Comparison of ENCODE assay signal across 22 cellular contexts in the genomic region with DNA sequence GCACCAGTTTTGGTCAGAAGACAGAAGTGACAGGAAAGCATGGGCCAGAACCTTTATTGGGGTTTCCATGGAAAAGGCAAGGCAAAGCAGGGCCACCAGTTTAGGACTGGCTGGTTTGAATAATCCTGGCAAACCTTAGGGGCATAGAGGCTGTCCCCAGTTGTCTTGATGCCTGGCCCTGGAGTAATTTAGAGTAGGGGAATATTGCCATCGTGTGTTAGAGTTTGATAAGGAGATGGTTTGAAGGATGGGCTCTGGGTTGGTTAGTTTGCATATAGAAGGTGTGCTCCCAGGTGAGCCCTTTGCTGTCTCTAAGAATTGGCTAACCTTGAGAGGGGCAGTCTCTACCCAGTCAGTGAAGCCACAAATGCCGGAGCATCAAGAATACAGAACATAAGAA.
DNase-seq lines count a peak whose midpoint lies in the region; ATAC-seq and TF ChIP-seq lines count a peak whose summit lies in the region.
"Had no signal": no experiment of that assay in that cellular context is flagged by ENCODE, and none has a peak within 500 bp of the region (broad histone marks: within the 10 kb centered on the region; RNA-seq: fewer than 3 reads in every experiment).

No MANE protein-coding gene starts in this region.

- no peak overlapping the region for H3K9ac ChIP-seq in MM.1S (ENCODE audit: low read length)
- H3K9ac ChIP-seq: parathyroid adenoma had no signal

- no peaks in the 10 kb centered on the region for H4K20me1 ChIP-seq in MM.1S (ENCODE audit: insufficient read depth, low read length)

- H3K4me2 ChIP-seq in MM.1S (ENCODE audit: low read depth, low read length): no peak overlapping the region
- H3K4me2 ChIP-seq: GM23338 had no signal

- no peak overlapping the region for H2AFZ ChIP-seq in MM.1S (ENCODE audit: low read length)
- H2AFZ ChIP-seq: GM23338, parathyroid adenoma had no signal

- peak; percentile 11; the same call in 1 of the 2 replicates for TF ChIP-seq CTCF in MM.1S (IDR thresholded peaks at IDR 0.05; ENCODE audit: low read length)
- no peak for TF ChIP-seq CTCF in choroid plexus epithelial cell (conservative IDR thresholded peaks at IDR 0.05; ENCODE audit: low read depth, low read length)
- TF ChIP-seq CTCF in CD14-positive monocyte (IDR thresholded peaks at IDR 0.05): no peak

- H3K4me1 Mint-ChIP-seq in CD14-positive monocyte: no peaks in the 10 kb centered on the region
- H3K4me1 Mint-ChIP-seq: T-helper 17 cell had no signal

- H3K36me3 Mint-ChIP-seq in CD14-positive monocyte: no peaks in the 10 kb centered on the region

- CTCF ChIA-PET in HEK293T (lab: Yijun Ruan, JAX): no interaction called here

- no peaks in the 10 kb centered on the region for H3F3A ChIP-seq in MM.1S (ENCODE audit: insufficient read depth, low read length)

- POLR2A ChIA-PET in HEK293T (lab: Yijun Ruan, JAX): no interaction called here

- peaks cover 0 to 8% (median 3%) of the 10 kb centered on the region in 3 donors for H3K27me3 Mint-ChIP-seq in CD14-positive monocyte (ENCODE audit: low read depth in 3 of 3)

- H3K27me3 ChIP-seq in MM.1S (replicated peaks; ENCODE audit: insufficient read depth, low read length): no peaks in the 10 kb centered on the region
- H3K27me3 ChIP-seq: upper lobe of left lung had no signal

- H3K4me3 Mint-ChIP-seq in CD14-positive monocyte: no peak overlapping the region
- H3K4me3 Mint-ChIP-seq: activated T-cell treated with anti-CD3 and anti-CD28 coated beads, Interleukin-2, amount 50 U/mL, for 24 hours; GM23338; stimulated activated naive CD8-positive, alpha-beta T cell treated with anti-CD3 and anti-CD28 coated beads, Interleukin-15, Interleukin-2, amounts not matched to agents 100 ng/mL and 50 ng/mL, for 24 hours; T-helper 17 cell had no signal

- H3K27ac Mint-ChIP-seq in CD14-positive monocyte: no peak overlapping the region
- H3K27ac Mint-ChIP-seq: activated T-cell treated with anti-CD3 and anti-CD28 coated beads, Interleukin-2, amount 50 U/mL, for 24 hours; GM23338; stimulated activated naive CD8-positive, alpha-beta T cell treated with anti-CD3 and anti-CD28 coated beads, Interleukin-15, Interleukin-2, amounts not matched to agents 100 ng/mL and 50 ng/mL, for 24 hours; T-helper 17 cell had no signal

- H3K27ac ChIP-seq in MM.1S (ENCODE audit: low read length): no peak overlapping the region
- H3K27ac ChIP-seq: lower lobe of right lung, parathyroid adenoma, SK-N-MC, upper lobe of left lung had no signal

- H3K4me1 ChIP-seq in MM.1S (ENCODE audit: low read length): no peaks in the 10 kb centered on the region
- H3K4me1 ChIP-seq: lower lobe of right lung, parathyroid adenoma, upper lobe of left lung had no signal

- DNase-seq in NCI-H146 treated with DMSO at 0.1 percent for 48 hours (lab: John Stamatoyannopoulos, UW; ENCODE audit: unreplicated experiment) (peak; percentile 5), NCI-H146 (lab: John Stamatoyannopoulos, UW) (no peak), MM.1S (no peak), choroid plexus epithelial cell (ENCODE audit: low read depth) (peak; percentile 3), pons (ENCODE audit: low spot score) (peak; percentile 14), CD14-positive monocyte (ENCODE audit: low spot score) (no peak), HEK293T (ENCODE audit: extremely low spot score) (no peak)
- DNase-seq: activated CD4-positive, alpha-beta T cell treated with anti-CD3 and anti-CD28 coated beads for 48 hours; activated T-cell treated with anti-CD3 and anti-CD28 coated beads, Interleukin-2, amount 50 U/mL, for 24 hours; DND-41; lower lobe of right lung; NCI-H1092; NCI-H2029; NCI-H446; right cardiac atrium; T-helper 17 cell; upper lobe of left lung had no signal

- H3K9me3 ChIP-seq in MM.1S (replicated peaks; ENCODE audit: insufficient read depth, low read length): no peaks in the 10 kb centered on the region

- no peaks in the 10 kb centered on the region for H3K79me2 ChIP-seq in MM.1S (ENCODE audit: low read length)
- H3K79me2 ChIP-seq: parathyroid adenoma had no signal

- ATAC-seq in HG03442 (IDR thresholded peaks at IDR 0.05; ENCODE audit: unreplicated experiment): no peak
- ATAC-seq: GM23338, lower lobe of right lung, right cardiac atrium, T-helper 17 cell had no signal

- no peaks in the 10 kb centered on the region for H3K36me3 ChIP-seq in MM.1S (replicated peaks; ENCODE audit: insufficient read depth, low read length)
- H3K36me3 ChIP-seq: lower lobe of right lung, upper lobe of left lung had no signal

- H3K9me3 Mint-ChIP-seq in CD14-positive monocyte: peaks cover 19 to 54% (median 28%) of the 10 kb centered on the region in 7 donors

- 0 out of 2 replicates have a peak, but pooled peaks cover 3% of the 10 kb centered on the region for H3K9me2 ChIP-seq in MM.1S (replicated peaks; ENCODE audit: insufficient read depth, low read length)

- intact Hi-C loops in CD14-positive monocyte (cut with micrococcal nuclease): no loop called here

- H3K4me3 ChIP-seq in MM.1S (ENCODE audit: low read length): no peak overlapping the region
- H3K4me3 ChIP-seq in choroid plexus epithelial cell (ENCODE audit: low read depth, low read length): no peak overlapping the region
- H3K4me3 ChIP-seq: GM23338, lower lobe of right lung, SK-N-MC, upper lobe of left lung had no signal

TF ChIP-seq in HEK293T, 16 proteins besides CTCF, POLR2A, EP300 and RAD21:
- TF ChIP-seq HDGF (IDR thresholded peaks at IDR 0.05; ENCODE audit: borderline replicate concordance): no peak
- TF ChIP-seq ARNT (IDR thresholded peaks at IDR 0.05): no peak
- TF ChIP-seq NFRKB (IDR thresholded peaks at IDR 0.05): no peak
- no peak for TF ChIP-seq ZNF384 (IDR thresholded peaks at IDR 0.05)
- TF ChIP-seq FOXM1 (IDR thresholded peaks at IDR 0.05; ENCODE audit: borderline replicate concordance): no peak
- no peak for TF ChIP-seq L3MBTL2 (conservative IDR thresholded peaks at IDR 0.05)
- TF ChIP-seq FOXA1 (IDR thresholded peaks at IDR 0.05): no peak
- TF ChIP-seq, protein P1, sequence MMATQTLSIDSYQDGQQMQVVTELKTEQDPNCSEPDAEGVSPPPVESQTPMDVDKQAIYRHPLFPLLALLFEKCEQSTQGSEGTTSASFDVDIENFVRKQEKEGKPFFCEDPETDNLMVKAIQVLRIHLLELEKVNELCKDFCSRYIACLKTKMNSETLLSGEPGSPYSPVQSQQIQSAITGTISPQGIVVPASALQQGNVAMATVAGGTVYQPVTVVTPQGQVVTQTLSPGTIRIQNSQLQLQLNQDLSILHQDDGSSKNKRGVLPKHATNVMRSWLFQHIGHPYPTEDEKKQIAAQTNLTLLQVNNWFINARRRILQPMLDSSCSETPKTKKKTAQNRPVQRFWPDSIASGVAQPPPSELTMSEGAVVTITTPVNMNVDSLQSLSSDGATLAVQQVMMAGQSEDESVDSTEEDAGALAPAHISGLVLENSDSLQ (IDR thresholded peaks at IDR 0.05): no peak

Comparison
In these comparisons a context has a peak if more than half of its experiments do, and no peak if none do; other contexts are left out.
1. DNase-seq: peak in NCI-H146 treated with DMSO at 0.1 percent for 48 hours (single experiment), choroid plexus epithelial cell (single experiment) and pons (single experiment); none in NCI-H146 (single experiment), MM.1S (single experiment), CD14-positive monocyte (single experiment) and HEK293T (single experiment).